3 cellular contexts compared by ENCODE assay signal in genomic region chr16:13479549-13479948, GRCh38.
TF ChIP-seq lines count a peak whose summit lies in the region.

No MANE protein-coding gene starts in this region.

TF ChIP-seq in HepG2, 621 proteins besides CTCF, POLR2A, EP300 and RAD21:
- TF ChIP-seq ATF7 (IDR thresholded peaks at IDR 0.05) (peak; percentile 99), ATF7 (CRISPR knock-in tag; IDR thresholded peaks at IDR 0.05) (no peak), SRSF4 (IDR thresholded peaks at IDR 0.05; ENCODE audit: low read depth, low read length, poor library complexity, severe bottlenecking) (no peak), ETS1 (CRISPR knock-in tag; IDR thresholded peaks at IDR 0.05) (no peak), CREB1 (IDR thresholded peaks at IDR 0.05) (peak; percentile 93), CREB1 (CRISPR knock-in tag; IDR thresholded peaks at IDR 0.05) (no peak)
TF ChIP-seq in HepG2: peak in this region for 2.

TF ChIP-seq in GM12878, 131 proteins besides CTCF, POLR2A, EP300 and RAD21:
- TF ChIP-seq ELK1 (IDR thresholded peaks at IDR 0.05; ENCODE audit: low read depth, low read length) (no peak), ATF7 (IDR thresholded peaks at IDR 0.05; ENCODE audit: low read depth) (0 out of 2 replicates have a peak, but pooled peaks have one; percentile 16)
TF ChIP-seq in GM12878: peak in this region for 1.

TF ChIP-seq in K562, 482 proteins besides CTCF, POLR2A, EP300 and RAD21:
- peak; percentile 70 for TF ChIP-seq ATF3 (IDR thresholded peaks at IDR 0.05)
- TF ChIP-seq ATF3 (CRISPR knock-in tag; conservative IDR thresholded peaks at IDR 0.05): no peak
- TF ChIP-seq JUNB (CRISPR knock-in tag; conservative IDR thresholded peaks at IDR 0.05): peak; percentile 64; the same call in 1 of the 2 replicates
- TF ChIP-seq ATF7 (IDR thresholded peaks at IDR 0.05): peak; percentile 33; the same call in 1 of the 2 replicates
- TF ChIP-seq MXI1 (IDR thresholded peaks at IDR 0.05; ENCODE audit: low read depth, low read length): no peak
